21 cellular contexts compared by ENCODE assay signal in the genomic region with DNA sequence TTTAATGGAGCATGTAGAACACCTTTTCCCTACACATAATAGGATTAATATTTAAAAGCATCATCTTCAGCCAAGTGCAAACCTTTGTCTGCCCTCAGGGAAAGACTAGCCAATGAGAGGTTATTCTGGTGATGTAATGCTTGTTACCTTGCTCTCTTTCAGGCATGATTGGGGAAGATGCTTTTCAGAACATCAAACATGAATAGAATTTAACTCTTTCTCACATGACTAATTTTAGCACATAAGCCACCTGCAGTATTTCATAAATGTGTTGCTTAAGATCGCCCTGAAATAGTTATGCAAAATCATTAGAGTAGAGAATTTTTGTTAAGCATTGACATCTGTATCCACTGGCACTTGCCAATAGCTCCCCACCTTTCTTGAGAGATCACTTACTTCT. TPM values are rescaled to one million over a fixed set of nuclear protein-coding genes. Genes with fewer than 3 reads are reported as not detected.
"Had no signal": no experiment of that assay in that cellular context is flagged by ENCODE, and none has a peak within 500 bp of the region (broad histone marks: within the 10 kb centered on the region; RNA-seq: fewer than 3 reads in every experiment).

No MANE protein-coding gene starts in this region.

- H3K4me1 ChIP-seq: body of pancreas, pancreas, suprapubic skin, vagina had no signal

- H3K27ac ChIP-seq: body of pancreas, esophagus squamous epithelium, pancreas, suprapubic skin, vagina had no signal

- H3K36me3 ChIP-seq: esophagus squamous epithelium, pancreas, suprapubic skin, vagina had no signal

- ATAC-seq: activated CD4-positive, CD25-positive, alpha-beta regulatory T cell treated with anti-CD3 and anti-CD28 coated beads, Interleukin-2, amount 50 U/mL, for 24 hours; activated CD8-positive, alpha-beta T cell treated with anti-CD3 and anti-CD28 coated beads, Interleukin-2, amount 10 ng/mL, durations not matched to agents 7 days and 5 days; body of pancreas; effector memory CD8-positive, alpha-beta T cell; mucosa of descending colon; pancreas; sciatic nerve; stimulated activated naive CD8-positive, alpha-beta T cell treated with anti-CD3 and anti-CD28 coated beads, Interleukin-15, amount 100 ng/mL, for 72 hours had no signal

- H3K4me2 ChIP-seq: smooth muscle cell had no signal

- H3K27me3 ChIP-seq: body of pancreas, esophagus squamous epithelium, pancreas, suprapubic skin, vagina had no signal

- H3K9me3 ChIP-seq: body of pancreas, esophagus squamous epithelium, mucosa of descending colon, pancreas, suprapubic skin, vagina had no signal

- DNase-seq: activated CD4-positive, alpha-beta T cell treated with anti-CD3 and anti-CD28 coated beads, Interleukin-2, amount 10 ng/mL, durations not matched to agents 7 days and 5 days; activated CD8-positive, alpha-beta T cell treated with anti-CD3 and anti-CD28 coated beads, Interleukin-2, amount 10 ng/mL, durations not matched to agents 7 days and 5 days; activated naive CD4-positive, alpha-beta T cell treated with Interleukin-2 at 50 U/mL for 16 hours; activated T-cell treated with anti-CD3 and anti-CD28 coated beads, Interleukin-2, amount 50 U/mL, for 24 hours; body of pancreas; dermis blood vessel endothelial cell; effector memory CD8-positive, alpha-beta T cell; esophagus squamous epithelium; mesenchymal stem cell; mucosa of descending colon; naive B cell; pancreas; stimulated activated CD4-positive, alpha-beta T cell treated with anti-CD3 and anti-CD28 coated beads, Interleukin-4, amount 100 ng/mL, for 1 hour; stimulated activated naive CD8-positive, alpha-beta T cell treated with anti-CD3 and anti-CD28 coated beads, Interleukin-15, amount 100 ng/mL, for 72 hours had no signal

- H3K4me3 ChIP-seq: body of pancreas, esophagus squamous epithelium, mucosa of descending colon, pancreas, smooth muscle cell, suprapubic skin, vagina had no signal

RNA-seq across cellular contexts. Expression of a gene that starts 10.7 kb away (rescaled TPM):
- total RNA-seq: activated CD8-positive, alpha-beta T cell treated with anti-CD3 and anti-CD28 coated beads, Interleukin-2, amount 10 ng/mL, durations not matched to agents 7 days and 5 days; activated T-helper 2 cell treated with anti-CD3 and anti-CD28 coated beads, Interferon-gamma antibody, Interleukin-2, Interleukin-4, amounts not matched to agents 10 μg/mL and 5 μg/mL and 100 μg/mL, durations not matched to agents 14 hours and 24 hours and 36 hours; body of pancreas; cardiac septum; mucosa of descending colon had no signal
